In genomic region chr14:101965145-101965531, GRCh38 we compare ENCODE assay signal across 8 cellular contexts. TPM values are rescaled to one million over a fixed set of nuclear protein-coding genes. Genes with fewer than 3 reads are reported as not detected.
DNase-seq lines count a peak whose midpoint lies in the region; ATAC-seq and TF ChIP-seq lines count a peak whose summit lies in the region.

No MANE protein-coding gene starts in this region.

- TF ChIP-seq CTCF in activated CD8-positive, alpha-beta T cell treated with anti-CD3 and anti-CD28 coated beads for 36 hours (IDR thresholded peaks at IDR 0.05): no peak

- no peaks in the 10 kb centered on the region for H3K9me3 ChIP-seq in ectodermal cell (ENCODE audit: control insufficient read depth, low read length)

- POLR2A ChIA-PET in activated CD8-positive, alpha-beta T cell treated with anti-CD3 and anti-CD28 coated beads for 36 hours (lab: Charles Lee): interaction anchor here (1.0 to 2.0 kb wide), 7 partner anchors 14 to 350 kb away, joined by 3 to 9 read pairs (median 4); no protein-coding TSS in a partner anchor

- H3K27me3 Mint-ChIP-seq in activated CD8-positive, alpha-beta T cell treated with anti-CD3 and anti-CD28 coated beads for 36 hours: no peaks in the 10 kb centered on the region

- H3K4me1 ChIP-seq in ectodermal cell (ENCODE audit: control insufficient read depth, insufficient read depth, low read length): peaks cover 10% of the 10 kb centered on the region

- peaks cover 21% of the 10 kb centered on the region for H3K36me3 Mint-ChIP-seq in activated CD8-positive, alpha-beta T cell treated with anti-CD3 and anti-CD28 coated beads for 36 hours (ENCODE audit: low read depth)

- H3K27ac ChIP-seq in ectodermal cell (ENCODE audit: insufficient read depth, low read depth, low read length, poor library complexity, severe bottlenecking): peak overlapping the region; percentile 86

- ATAC-seq in HG02938 (IDR thresholded peaks at IDR 0.05; ENCODE audit: unreplicated experiment): peak; percentile 41
- peak; percentile 48 for ATAC-seq in activated CD8-positive, alpha-beta T cell treated with anti-CD3 and anti-CD28 coated beads for 36 hours

- CTCF ChIA-PET in activated CD8-positive, alpha-beta T cell treated with anti-CD3 and anti-CD28 coated beads for 36 hours (lab: Charles Lee): interaction anchor here (0.7 to 1.0 kb wide), 3 partner anchors 9 to 258 kb away, joined by 3 to 4 read pairs (median 4); no protein-coding TSS in a partner anchor

- 0% methylated on average over 32 of the region's 32 CpGs for WGBS in ectodermal cell, 2 experiments

- intact Hi-C loops in activated CD8-positive, alpha-beta T cell treated with anti-CD3 and anti-CD28 coated beads for 36 hours (cut with micrococcal nuclease): loop anchor here (2.0 kb wide), 1 partner anchor 352 kb away; no protein-coding TSS in a partner anchor

- peak overlapping the region; percentile 89 for H3K4me3 Mint-ChIP-seq in activated CD8-positive, alpha-beta T cell treated with anti-CD3 and anti-CD28 coated beads for 36 hours

- peaks cover 20% of the 10 kb centered on the region for H3K27me3 ChIP-seq in ectodermal cell (ENCODE audit: control insufficient read depth, insufficient read depth, low read length, poor library complexity, severe bottlenecking)

- peaks cover 36% of the 10 kb centered on the region for H3K4me1 Mint-ChIP-seq in activated CD8-positive, alpha-beta T cell treated with anti-CD3 and anti-CD28 coated beads for 36 hours (ENCODE audit: low read depth)

- H3K4me3 ChIP-seq in ectodermal cell (ENCODE audit: insufficient read depth, low read depth, low read length): peak overlapping the region; percentile 100

- DNase-seq in SIG-M5 treated with dmso at 0.1 percent for 504 hours (lab: John Stamatoyannopoulos, UW; ENCODE audit: unreplicated experiment) (peak; percentile 65), SIG-M5 (lab: John Stamatoyannopoulos, UW) (no peak), NCI-H2107 treated with DMSO at 0.1 percent for 48 hours (lab: John Stamatoyannopoulos, UW; ENCODE audit: unreplicated experiment) (peak; percentile 53), lung microvascular endothelial cell (ENCODE audit: low read depth in 2 of 2) (peak; percentile 74 to 77)
- DNase-seq in activated CD8-positive, alpha-beta T cell treated with anti-CD3 and anti-CD28 coated beads for 36 hours: peak; percentile 76
- peak; percentile 34 for DNase-seq in stimulated activated CD8-positive, alpha-beta memory T cell treated with anti-CD3 and anti-CD28 coated beads, Interleukin-15, amount 100 ng/mL, for 4 hours (ENCODE audit: low read depth in 2 of 2)

- no peaks in the 10 kb centered on the region for H3K9me3 Mint-ChIP-seq in activated CD8-positive, alpha-beta T cell treated with anti-CD3 and anti-CD28 coated beads for 36 hours

- H3K36me3 ChIP-seq in ectodermal cell (ENCODE audit: control insufficient read depth, insufficient read depth, low read length): no peaks in the 10 kb centered on the region

- peak overlapping the region; percentile 87 for H3K27ac Mint-ChIP-seq in activated CD8-positive, alpha-beta T cell treated with anti-CD3 and anti-CD28 coated beads for 36 hours

RNA-seq across cellular contexts. Expression of gene DYNC1H1, which starts 0.8 kb away (rescaled TPM):
- total RNA-seq in activated CD8-positive, alpha-beta T cell treated with anti-CD3 and anti-CD28 coated beads for 36 hours: 100 to 1,000 TPM; 291 to 301 TPM
- 207 TPM for polyA plus RNA-seq in ectodermal cell (2013, experiment 1 of 4)
- 256 TPM for polyA plus RNA-seq in ectodermal cell (2013, experiment 2 of 4)
- 201 TPM for polyA plus RNA-seq in ectodermal cell (2013, experiment 3 of 4)
- polyA plus RNA-seq in ectodermal cell (2013, experiment 4 of 4): 245 TPM
- total RNA-seq in lung microvascular endothelial cell: 255 and 265 TPM in 2 replicates
